Comparison of ENCODE assay signal across 1 cellular context in the genomic region with DNA sequence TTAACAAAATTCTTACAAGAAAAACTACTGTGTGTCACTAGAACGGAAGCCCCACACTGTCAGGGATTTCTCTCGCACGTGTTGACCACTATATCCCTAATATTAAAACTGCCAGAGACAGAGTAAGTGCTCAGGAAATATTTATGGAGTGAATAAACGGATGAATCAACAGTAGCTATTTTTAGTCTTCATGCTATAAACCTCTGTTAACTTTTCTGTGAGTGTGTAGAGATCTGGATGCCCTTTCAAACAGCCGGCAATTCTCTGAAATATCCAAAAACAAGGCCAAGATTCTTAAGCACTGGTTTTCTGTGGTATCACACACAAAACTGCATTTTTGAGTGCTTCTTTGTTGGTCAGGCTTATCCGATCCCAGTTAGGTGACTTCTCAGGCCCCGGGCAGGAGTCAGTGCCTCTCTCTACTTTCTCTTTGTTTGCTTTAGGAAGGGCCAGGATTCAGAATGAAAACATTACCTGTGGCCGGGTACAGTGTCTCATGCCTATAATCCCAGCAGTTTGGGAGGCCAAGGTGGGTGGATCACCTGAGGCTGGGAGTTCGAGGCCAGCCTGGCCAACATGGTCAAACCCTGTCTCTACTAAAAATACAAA.
A peak's percentile ranks its signal among the peaks of the same experiment; 100 is the strongest.
TF ChIP-seq lines count a peak whose summit lies in the region.

No MANE protein-coding gene starts in this region.

TF ChIP-seq in HepG2, 621 proteins besides CTCF, POLR2A, EP300 and RAD21 (continued from another document and continues in another):
- TF ChIP-seq, protein P1, sequence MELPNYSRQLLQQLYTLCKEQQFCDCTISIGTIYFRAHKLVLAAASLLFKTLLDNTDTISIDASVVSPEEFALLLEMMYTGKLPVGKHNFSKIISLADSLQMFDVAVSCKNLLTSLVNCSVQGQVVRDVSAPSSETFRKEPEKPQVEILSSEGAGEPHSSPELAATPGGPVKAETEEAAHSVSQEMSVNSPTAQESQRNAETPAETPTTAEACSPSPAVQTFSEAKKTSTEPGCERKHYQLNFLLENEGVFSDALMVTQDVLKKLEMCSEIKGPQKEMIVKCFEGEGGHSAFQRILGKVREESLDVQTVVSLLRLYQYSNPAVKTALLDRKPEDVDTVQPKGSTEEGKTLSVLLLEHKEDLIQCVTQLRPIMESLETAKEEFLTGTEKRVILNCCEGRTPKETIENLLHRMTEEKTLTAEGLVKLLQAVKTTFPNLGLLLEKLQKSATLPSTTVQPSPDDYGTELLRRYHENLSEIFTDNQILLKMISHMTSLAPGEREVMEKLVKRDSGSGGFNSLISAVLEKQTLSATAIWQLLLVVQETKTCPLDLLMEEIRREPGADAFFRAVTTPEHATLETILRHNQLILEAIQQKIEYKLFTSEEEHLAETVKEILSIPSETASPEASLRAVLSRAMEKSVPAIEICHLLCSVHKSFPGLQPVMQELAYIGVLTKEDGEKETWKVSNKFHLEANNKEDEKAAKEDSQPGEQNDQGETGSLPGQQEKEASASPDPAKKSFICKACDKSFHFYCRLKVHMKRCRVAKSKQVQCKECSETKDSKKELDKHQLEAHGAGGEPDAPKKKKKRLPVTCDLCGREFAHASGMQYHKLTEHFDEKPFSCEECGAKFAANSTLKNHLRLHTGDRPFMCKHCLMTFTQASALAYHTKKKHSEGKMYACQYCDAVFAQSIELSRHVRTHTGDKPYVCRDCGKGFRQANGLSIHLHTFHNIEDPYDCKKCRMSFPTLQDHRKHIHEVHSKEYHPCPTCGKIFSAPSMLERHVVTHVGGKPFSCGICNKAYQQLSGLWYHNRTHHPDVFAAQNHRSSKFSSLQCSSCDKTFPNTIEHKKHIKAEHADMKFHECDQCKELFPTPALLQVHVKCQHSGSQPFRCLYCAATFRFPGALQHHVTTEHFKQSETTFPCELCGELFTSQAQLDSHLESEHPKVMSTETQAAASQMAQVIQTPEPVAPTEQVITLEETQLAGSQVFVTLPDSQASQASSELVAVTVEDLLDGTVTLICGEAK (IDR thresholded peaks at IDR 0.05) = no peak
- TF ChIP-seq, protein P1 (CRISPR knock-in tag; IDR thresholded peaks at IDR 0.05) = 0 out of 2 replicates have a peak, but pooled peaks have one; percentile 26
- TF ChIP-seq ZNF839 (CRISPR knock-in tag; IDR thresholded peaks at IDR 0.05; ENCODE audit: borderline replicate concordance) = no peak
- TF ChIP-seq, protein P2, sequence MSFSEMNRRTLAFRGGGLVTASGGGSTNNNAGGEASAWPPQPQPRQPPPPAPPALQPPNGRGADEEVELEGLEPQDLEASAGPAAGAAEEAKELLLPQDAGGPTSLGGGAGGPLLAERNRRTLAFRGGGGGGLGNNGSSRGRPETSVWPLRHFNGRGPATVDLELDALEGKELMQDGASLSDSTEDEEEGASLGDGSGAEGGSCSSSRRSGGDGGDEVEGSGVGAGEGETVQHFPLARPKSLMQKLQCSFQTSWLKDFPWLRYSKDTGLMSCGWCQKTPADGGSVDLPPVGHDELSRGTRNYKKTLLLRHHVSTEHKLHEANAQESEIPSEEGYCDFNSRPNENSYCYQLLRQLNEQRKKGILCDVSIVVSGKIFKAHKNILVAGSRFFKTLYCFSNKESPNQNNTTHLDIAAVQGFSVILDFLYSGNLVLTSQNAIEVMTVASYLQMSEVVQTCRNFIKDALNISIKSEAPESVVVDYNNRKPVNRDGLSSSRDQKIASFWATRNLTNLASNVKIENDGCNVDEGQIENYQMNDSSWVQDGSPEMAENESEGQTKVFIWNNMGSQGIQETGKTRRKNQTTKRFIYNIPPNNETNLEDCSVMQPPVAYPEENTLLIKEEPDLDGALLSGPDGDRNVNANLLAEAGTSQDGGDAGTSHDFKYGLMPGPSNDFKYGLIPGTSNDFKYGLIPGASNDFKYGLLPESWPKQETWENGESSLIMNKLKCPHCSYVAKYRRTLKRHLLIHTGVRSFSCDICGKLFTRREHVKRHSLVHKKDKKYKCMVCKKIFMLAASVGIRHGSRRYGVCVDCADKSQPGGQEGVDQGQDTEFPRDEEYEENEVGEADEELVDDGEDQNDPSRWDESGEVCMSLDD (CRISPR knock-in tag; IDR thresholded peaks at IDR 0.05; ENCODE audit: borderline replicate concordance) = no peak
- TF ChIP-seq ZNF264 (CRISPR knock-in tag; IDR thresholded peaks at IDR 0.05) = no peak
- no peak for TF ChIP-seq GLI4 (CRISPR knock-in tag; IDR thresholded peaks at IDR 0.05; ENCODE audit: borderline replicate concordance)
- TF ChIP-seq TOPORS (CRISPR knock-in tag; IDR thresholded peaks at IDR 0.05) = no peak
- TF ChIP-seq, protein P3, sequence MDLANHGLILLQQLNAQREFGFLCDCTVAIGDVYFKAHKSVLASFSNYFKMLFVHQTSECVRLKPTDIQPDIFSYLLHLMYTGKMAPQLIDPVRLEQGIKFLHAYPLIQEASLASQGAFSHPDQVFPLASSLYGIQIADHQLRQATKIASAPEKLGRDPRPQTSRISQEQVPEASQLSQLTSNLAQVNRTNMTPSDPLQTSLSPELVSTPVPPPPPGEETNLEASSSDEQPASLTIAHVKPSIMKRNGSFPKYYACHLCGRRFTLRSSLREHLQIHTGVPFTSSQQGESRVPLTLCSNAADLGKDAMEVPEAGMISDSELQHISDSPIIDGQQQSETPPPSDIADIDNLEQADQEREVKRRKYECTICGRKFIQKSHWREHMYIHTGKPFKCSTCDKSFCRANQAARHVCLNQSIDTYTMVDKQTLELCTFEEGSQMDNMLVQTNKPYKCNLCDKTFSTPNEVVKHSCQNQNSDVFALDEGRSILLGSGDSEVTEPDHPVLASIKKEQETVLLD (CRISPR knock-in tag; IDR thresholded peaks at IDR 0.05; ENCODE audit: low read depth) = no peak
- TF ChIP-seq, protein P4, sequence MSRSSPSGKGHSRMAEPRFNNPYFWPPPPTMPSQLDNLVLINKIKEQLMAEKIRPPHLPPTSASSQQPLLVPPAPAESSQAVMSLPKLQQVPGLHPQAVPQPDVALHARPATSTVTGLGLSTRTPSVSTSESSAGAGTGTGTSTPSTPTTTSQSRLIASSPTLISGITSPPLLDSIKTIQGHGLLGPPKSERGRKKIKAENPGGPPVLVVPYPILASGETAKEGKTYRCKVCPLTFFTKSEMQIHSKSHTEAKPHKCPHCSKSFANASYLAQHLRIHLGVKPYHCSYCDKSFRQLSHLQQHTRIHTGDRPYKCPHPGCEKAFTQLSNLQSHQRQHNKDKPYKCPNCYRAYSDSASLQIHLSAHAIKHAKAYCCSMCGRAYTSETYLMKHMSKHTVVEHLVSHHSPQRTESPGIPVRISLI (CRISPR knock-in tag; IDR thresholded peaks at IDR 0.05; ENCODE audit: borderline replicate concordance) = peak; percentile 15; the same call in 1 of the 2 replicates
- no peak for TF ChIP-seq PAX8 (CRISPR knock-in tag; IDR thresholded peaks at IDR 0.05; ENCODE audit: borderline replicate concordance)
- TF ChIP-seq ZSCAN30 (CRISPR knock-in tag; IDR thresholded peaks at IDR 0.05) = no peak
- no peak for TF ChIP-seq NFYC (CRISPR knock-in tag; IDR thresholded peaks at IDR 0.05)
- TF ChIP-seq, protein P5, sequence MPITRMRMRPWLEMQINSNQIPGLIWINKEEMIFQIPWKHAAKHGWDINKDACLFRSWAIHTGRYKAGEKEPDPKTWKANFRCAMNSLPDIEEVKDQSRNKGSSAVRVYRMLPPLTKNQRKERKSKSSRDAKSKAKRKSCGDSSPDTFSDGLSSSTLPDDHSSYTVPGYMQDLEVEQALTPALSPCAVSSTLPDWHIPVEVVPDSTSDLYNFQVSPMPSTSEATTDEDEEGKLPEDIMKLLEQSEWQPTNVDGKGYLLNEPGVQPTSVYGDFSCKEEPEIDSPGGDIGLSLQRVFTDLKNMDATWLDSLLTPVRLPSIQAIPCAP (CRISPR knock-in tag; IDR thresholded peaks at IDR 0.05; ENCODE audit: low read depth) = no peak
- TF ChIP-seq ZNF850 (CRISPR knock-in tag; conservative IDR thresholded peaks at IDR 0.05) = no peak
- TF ChIP-seq ZNF460 (CRISPR knock-in tag; IDR thresholded peaks at IDR 0.05; ENCODE audit: borderline replicate concordance) = no peak
- TF ChIP-seq JUNB (CRISPR knock-in tag; IDR thresholded peaks at IDR 0.05; ENCODE audit: borderline replicate concordance) = no peak
- no peak for TF ChIP-seq ZZZ3 (CRISPR knock-in tag; IDR thresholded peaks at IDR 0.05; ENCODE audit: borderline replicate concordance)
- no peak for TF ChIP-seq ZNF260 (CRISPR knock-in tag; IDR thresholded peaks at IDR 0.05; ENCODE audit: borderline replicate concordance, low read depth)
- TF ChIP-seq, protein P6, sequence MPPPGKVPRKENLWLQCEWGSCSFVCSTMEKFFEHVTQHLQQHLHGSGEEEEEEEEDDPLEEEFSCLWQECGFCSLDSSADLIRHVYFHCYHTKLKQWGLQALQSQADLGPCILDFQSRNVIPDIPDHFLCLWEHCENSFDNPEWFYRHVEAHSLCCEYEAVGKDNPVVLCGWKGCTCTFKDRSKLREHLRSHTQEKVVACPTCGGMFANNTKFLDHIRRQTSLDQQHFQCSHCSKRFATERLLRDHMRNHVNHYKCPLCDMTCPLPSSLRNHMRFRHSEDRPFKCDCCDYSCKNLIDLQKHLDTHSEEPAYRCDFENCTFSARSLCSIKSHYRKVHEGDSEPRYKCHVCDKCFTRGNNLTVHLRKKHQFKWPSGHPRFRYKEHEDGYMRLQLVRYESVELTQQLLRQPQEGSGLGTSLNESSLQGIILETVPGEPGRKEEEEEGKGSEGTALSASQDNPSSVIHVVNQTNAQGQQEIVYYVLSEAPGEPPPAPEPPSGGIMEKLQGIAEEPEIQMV (CRISPR knock-in tag; IDR thresholded peaks at IDR 0.05; ENCODE audit: low read depth) = 0 out of 2 replicates have a peak, but pooled peaks have one; percentile 42
- TF ChIP-seq, protein P7, sequence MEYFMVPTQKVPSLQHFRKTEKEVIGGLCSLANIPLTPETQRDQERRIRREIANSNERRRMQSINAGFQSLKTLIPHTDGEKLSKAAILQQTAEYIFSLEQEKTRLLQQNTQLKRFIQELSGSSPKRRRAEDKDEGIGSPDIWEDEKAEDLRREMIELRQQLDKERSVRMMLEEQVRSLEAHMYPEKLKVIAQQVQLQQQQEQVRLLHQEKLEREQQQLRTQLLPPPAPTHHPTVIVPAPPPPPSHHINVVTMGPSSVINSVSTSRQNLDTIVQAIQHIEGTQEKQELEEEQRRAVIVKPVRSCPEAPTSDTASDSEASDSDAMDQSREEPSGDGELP (IDR thresholded peaks at IDR 0.05; ENCODE audit: borderline replicate concordance, low read depth) = 0 out of 2 replicates have a peak, but pooled peaks have one; percentile 13
- no peak for TF ChIP-seq RBAK (CRISPR knock-in tag; IDR thresholded peaks at IDR 0.05)
- TF ChIP-seq ZNF563 (CRISPR knock-in tag; IDR thresholded peaks at IDR 0.05) = no peak
- TF ChIP-seq, protein P8, sequence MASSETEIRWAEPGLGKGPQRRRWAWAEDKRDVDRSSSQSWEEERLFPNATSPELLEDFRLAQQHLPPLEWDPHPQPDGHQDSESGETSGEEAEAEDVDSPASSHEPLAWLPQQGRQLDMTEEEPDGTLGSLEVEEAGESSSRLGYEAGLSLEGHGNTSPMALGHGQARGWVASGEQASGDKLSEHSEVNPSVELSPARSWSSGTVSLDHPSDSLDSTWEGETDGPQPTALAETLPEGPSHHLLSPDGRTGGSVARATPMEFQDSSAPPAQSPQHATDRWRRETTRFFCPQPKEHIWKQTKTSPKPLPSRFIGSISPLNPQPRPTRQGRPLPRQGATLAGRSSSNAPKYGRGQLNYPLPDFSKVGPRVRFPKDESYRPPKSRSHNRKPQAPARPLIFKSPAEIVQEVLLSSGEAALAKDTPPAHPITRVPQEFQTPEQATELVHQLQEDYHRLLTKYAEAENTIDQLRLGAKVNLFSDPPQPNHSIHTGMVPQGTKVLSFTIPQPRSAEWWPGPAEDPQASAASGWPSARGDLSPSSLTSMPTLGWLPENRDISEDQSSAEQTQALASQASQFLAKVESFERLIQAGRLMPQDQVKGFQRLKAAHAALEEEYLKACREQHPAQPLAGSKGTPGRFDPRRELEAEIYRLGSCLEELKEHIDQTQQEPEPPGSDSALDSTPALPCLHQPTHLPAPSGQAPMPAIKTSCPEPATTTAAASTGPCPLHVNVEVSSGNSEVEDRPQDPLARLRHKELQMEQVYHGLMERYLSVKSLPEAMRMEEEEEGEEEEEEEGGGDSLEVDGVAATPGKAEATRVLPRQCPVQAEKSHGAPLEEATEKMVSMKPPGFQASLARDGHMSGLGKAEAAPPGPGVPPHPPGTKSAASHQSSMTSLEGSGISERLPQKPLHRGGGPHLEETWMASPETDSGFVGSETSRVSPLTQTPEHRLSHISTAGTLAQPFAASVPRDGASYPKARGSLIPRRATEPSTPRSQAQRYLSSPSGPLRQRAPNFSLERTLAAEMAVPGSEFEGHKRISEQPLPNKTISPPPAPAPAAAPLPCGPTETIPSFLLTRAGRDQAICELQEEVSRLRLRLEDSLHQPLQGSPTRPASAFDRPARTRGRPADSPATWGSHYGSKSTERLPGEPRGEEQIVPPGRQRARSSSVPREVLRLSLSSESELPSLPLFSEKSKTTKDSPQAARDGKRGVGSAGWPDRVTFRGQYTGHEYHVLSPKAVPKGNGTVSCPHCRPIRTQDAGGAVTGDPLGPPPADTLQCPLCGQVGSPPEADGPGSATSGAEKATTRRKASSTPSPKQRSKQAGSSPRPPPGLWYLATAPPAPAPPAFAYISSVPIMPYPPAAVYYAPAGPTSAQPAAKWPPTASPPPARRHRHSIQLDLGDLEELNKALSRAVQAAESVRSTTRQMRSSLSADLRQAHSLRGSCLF (CRISPR knock-in tag; IDR thresholded peaks at IDR 0.05; ENCODE audit: borderline replicate concordance) = no peak
- TF ChIP-seq FLYWCH1 (CRISPR knock-in tag; IDR thresholded peaks at IDR 0.05) = no peak
